Comparison of ENCODE assay signal across 16 cellular contexts in genomic region chr17:68740555-68741447, GRCh38.
DNase-seq lines count a peak whose midpoint lies in the region; ATAC-seq and TF ChIP-seq lines count a peak whose summit lies in the region.
"Had no signal": no experiment of that assay in that cellular context is flagged by ENCODE, and none has a peak within 500 bp of the region (broad histone marks: within the 10 kb centered on the region; RNA-seq: fewer than 3 reads in every experiment).

No MANE protein-coding gene starts in this region.

- H3K27me3 Mint-ChIP-seq in Calu3 (ENCODE audit: unreplicated experiment): no peaks in the 10 kb centered on the region
- peaks cover 53 to 61% of the 10 kb centered on the region in 2 donors for H3K27me3 Mint-ChIP-seq in effector memory CD8-positive, alpha-beta T cell

- no peaks in the 10 kb centered on the region for H3K9me3 Mint-ChIP-seq in Calu3 (ENCODE audit: low read depth, unreplicated experiment)
- H3K9me3 Mint-ChIP-seq in effector memory CD8-positive, alpha-beta T cell: no peaks in the 10 kb centered on the region

- peak; percentile 8 for DNase-seq in Calu3
- DNase-seq in RWPE2 (ENCODE audit: low spot score): no peak
- no peak for DNase-seq in left lobe of liver (ENCODE audit: low spot score)
- no peak for DNase-seq in stimulated activated CD4-positive, alpha-beta T cell treated with anti-CD3 and anti-CD28 coated beads, Interleukin-4, amount 100 ng/mL, for 4 hours
- no peak for DNase-seq in Karpas-422
- DNase-seq in effector memory CD8-positive, alpha-beta T cell: no peak
- no peak for DNase-seq in NCI-H2081 (lab: John Stamatoyannopoulos, UW)
- DNase-seq: activated T-cell treated with anti-CD3 and anti-CD28 coated beads, Interleukin-2, amount 50 U/mL, for 4 hours; hippocampal formation; left colon; mucosa of descending colon; NCI-H1694 treated with DMSO at 0.1 percent for 48 hours; sigmoid colon; stimulated activated CD4-positive, alpha-beta T cell treated with anti-CD3 and anti-CD28 coated beads, Interleukin-1b, Interleukin-23, amount 100 ng/mL, for 48 hours had no signal

- CTCF ChIA-PET in Calu3 (lab: Charles Lee): no interaction called here
- CTCF ChIA-PET in HEK293 (lab: Yijun Ruan, JAX): no interaction called here

- H3K27ac Mint-ChIP-seq in Calu3 (ENCODE audit: unreplicated experiment): no peak overlapping the region
- H3K27ac Mint-ChIP-seq in effector memory CD8-positive, alpha-beta T cell: no peak overlapping the region
- H3K27ac Mint-ChIP-seq: activated naive CD8-positive, alpha-beta T cell had no signal

- no peaks in the 10 kb centered on the region for H4K20me1 ChIP-seq in Karpas-422 (ENCODE audit: insufficient read depth, low read depth, low read length)

- H3K79me2 ChIP-seq in Karpas-422 (ENCODE audit: low read length): no peaks in the 10 kb centered on the region

- H3K4me3 ChIP-seq in HEK293 (ENCODE audit: low read depth, low read length) (no peak overlapping the region), RWPE2 (ENCODE audit: severe bottlenecking) (no peak overlapping the region), Karpas-422 (ENCODE audit: low read length) (no peak overlapping the region)
- H3K4me3 ChIP-seq: mucosa of descending colon, sigmoid colon had no signal

- no TSS peak for BruUV-seq in Calu3 (replicated peaks; lab: Mats Ljungman, UMichigan)

- H3K27ac ChIP-seq in HEK293 (ENCODE audit: extremely low read depth, low read depth, low read length) (no peak overlapping the region), RWPE2 (ENCODE audit: poor library complexity, severe bottlenecking) (no peak overlapping the region), Karpas-422 (ENCODE audit: low read length) (no peak overlapping the region)
- H3K27ac ChIP-seq: sigmoid colon had no signal

- no peak overlapping the region for H3K4me3 Mint-ChIP-seq in Calu3 (ENCODE audit: low read depth, unreplicated experiment)
- H3K4me3 Mint-ChIP-seq in effector memory CD8-positive, alpha-beta T cell: no peak overlapping the region
- H3K4me3 Mint-ChIP-seq: activated naive CD8-positive, alpha-beta T cell; activated T-cell treated with anti-CD3 and anti-CD28 coated beads, Interleukin-2, amount 50 U/mL, for 4 hours had no signal

- H3K4me1 ChIP-seq in HEK293 (ENCODE audit: control insufficient read depth, insufficient read depth, low read length) (peaks cover 12% of the 10 kb centered on the region), RWPE2 (ENCODE audit: insufficient read depth, poor library complexity, severe bottlenecking) (no peaks in the 10 kb centered on the region), Karpas-422 (ENCODE audit: low read length) (no peaks in the 10 kb centered on the region)
- H3K4me1 ChIP-seq: sigmoid colon had no signal

- H3K9me2 ChIP-seq in Karpas-422 (replicated peaks; ENCODE audit: insufficient read depth, low read length): no peaks in the 10 kb centered on the region

- no peak overlapping the region for H3K9ac ChIP-seq in Karpas-422 (ENCODE audit: low read length)

- intact Hi-C loops in Calu3 (cut with micrococcal nuclease; ENCODE audit: unreplicated experiment): no loop called here

- H3K36me3 ChIP-seq in HEK293 (ENCODE audit: control insufficient read depth in 2 of 2, insufficient read depth in 1 of 2, low read length in 2 of 2) (no peaks in the 10 kb centered on the region), RWPE2 (ENCODE audit: low read depth) (no peaks in the 10 kb centered on the region), Karpas-422 (ENCODE audit: insufficient read depth, low read length) (no peaks in the 10 kb centered on the region)
- H3K36me3 ChIP-seq: sigmoid colon had no signal

- POLR2A ChIA-PET in HEK293 (lab: Yijun Ruan, JAX): no interaction called here

- H3K4me1 Mint-ChIP-seq in Calu3 (ENCODE audit: low read depth, unreplicated experiment): peaks cover 8% of the 10 kb centered on the region
- H3K4me1 Mint-ChIP-seq in effector memory CD8-positive, alpha-beta T cell (ENCODE audit: low read depth in 2 of 2): no peaks in the 10 kb centered on the region

- H3K27me3 ChIP-seq in RWPE2 (ENCODE audit: insufficient read depth, poor library complexity, severe bottlenecking): peaks cover 3% of the 10 kb centered on the region
- 0 out of 2 replicates have a peak, but pooled peaks cover 2% of the 10 kb centered on the region for H3K27me3 ChIP-seq in Karpas-422 (ENCODE audit: low read length)
- H3K27me3 ChIP-seq: sigmoid colon had no signal

- ATAC-seq in RWPE2 (ENCODE audit: low read depth): no peak
- peak; percentile 65 for ATAC-seq in left lobe of liver
- no peak for ATAC-seq in effector memory CD8-positive, alpha-beta T cell (replicated peaks)
- ATAC-seq: activated T-cell treated with anti-CD3 and anti-CD28 coated beads, Interleukin-2, amount 50 U/mL, for 4 hours; left colon; mucosa of descending colon had no signal

- H3K9me3 ChIP-seq in HEK293 (ENCODE audit: control insufficient read depth, insufficient read depth, low read depth, low read length): no peaks in the 10 kb centered on the region
- H3K9me3 ChIP-seq in RWPE2 (ENCODE audit: severe bottlenecking): no peaks in the 10 kb centered on the region
- H3K9me3 ChIP-seq in Karpas-422 (ENCODE audit: low read length): no peaks in the 10 kb centered on the region

- no peak overlapping the region for H2AFZ ChIP-seq in Karpas-422 (ENCODE audit: low read length)

- H3K36me3 Mint-ChIP-seq in Calu3 (ENCODE audit: insufficient read depth, unreplicated experiment): no peaks in the 10 kb centered on the region
- no peaks in the 10 kb centered on the region for H3K36me3 Mint-ChIP-seq in effector memory CD8-positive, alpha-beta T cell (ENCODE audit: insufficient read depth)

- no peak overlapping the region for H3K4me2 ChIP-seq in Karpas-422 (ENCODE audit: low read depth, low read length, poor library complexity, severe bottlenecking)

- TF ChIP-seq CTCF in Calu3 (IDR thresholded peaks at IDR 0.05; ENCODE audit: unreplicated experiment) (peak; percentile 34), HEK293 (tag by site-specific recombination; IDR thresholded peaks at IDR 0.05) (0 out of 2 replicates have a peak, but pooled peaks have one; percentile 57), RWPE2 (IDR thresholded peaks at IDR 0.05; ENCODE audit: poor library complexity, severe bottlenecking) (peak; percentile 9)

TF ChIP-seq in HEK293, 187 proteins besides CTCF, POLR2A, EP300 and RAD21 (continues in another document):
- TF ChIP-seq ZNF529 (tag by site-specific recombination; IDR thresholded peaks at IDR 0.05; ENCODE audit: insufficient replicate concordance) (no peak), ZNF280D (tag by site-specific recombination; IDR thresholded peaks at IDR 0.05) (no peak), HOXD13 (CRISPR knock-in tag; IDR thresholded peaks at IDR 0.05; ENCODE audit: borderline replicate concordance) (no peak), PRDM10 (tag by site-specific recombination; IDR thresholded peaks at IDR 0.05) (no peak), ZNF555 (tag by site-specific recombination; conservative IDR thresholded peaks at IDR 0.05) (no peak)
